Comparison of ENCODE assay signal across 1 cellular context in genomic region chr9:136799854-136800657, GRCh38.
TF ChIP-seq lines count a peak whose summit lies in the region.

No MANE protein-coding gene starts in this region.

TF ChIP-seq in HEK293, 187 proteins besides CTCF, POLR2A, EP300 and RAD21 (continued from another document and continues in another):
- TF ChIP-seq, protein P1, sequence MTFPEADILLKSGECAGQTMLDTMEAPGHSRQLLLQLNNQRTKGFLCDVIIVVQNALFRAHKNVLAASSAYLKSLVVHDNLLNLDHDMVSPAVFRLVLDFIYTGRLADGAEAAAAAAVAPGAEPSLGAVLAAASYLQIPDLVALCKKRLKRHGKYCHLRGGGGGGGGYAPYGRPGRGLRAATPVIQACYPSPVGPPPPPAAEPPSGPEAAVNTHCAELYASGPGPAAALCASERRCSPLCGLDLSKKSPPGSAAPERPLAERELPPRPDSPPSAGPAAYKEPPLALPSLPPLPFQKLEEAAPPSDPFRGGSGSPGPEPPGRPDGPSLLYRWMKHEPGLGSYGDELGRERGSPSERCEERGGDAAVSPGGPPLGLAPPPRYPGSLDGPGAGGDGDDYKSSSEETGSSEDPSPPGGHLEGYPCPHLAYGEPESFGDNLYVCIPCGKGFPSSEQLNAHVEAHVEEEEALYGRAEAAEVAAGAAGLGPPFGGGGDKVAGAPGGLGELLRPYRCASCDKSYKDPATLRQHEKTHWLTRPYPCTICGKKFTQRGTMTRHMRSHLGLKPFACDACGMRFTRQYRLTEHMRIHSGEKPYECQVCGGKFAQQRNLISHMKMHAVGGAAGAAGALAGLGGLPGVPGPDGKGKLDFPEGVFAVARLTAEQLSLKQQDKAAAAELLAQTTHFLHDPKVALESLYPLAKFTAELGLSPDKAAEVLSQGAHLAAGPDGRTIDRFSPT (tag by site-specific recombination; IDR thresholded peaks at IDR 0.05), result 0 out of 2 replicates have a peak, but pooled peaks have one; percentile 24
- TF ChIP-seq KLF17 (tag by site-specific recombination; IDR thresholded peaks at IDR 0.05) (peak; percentile 34; the same call in 1 of the 2 replicates), ZNF707 (tag by site-specific recombination; IDR thresholded peaks at IDR 0.05) (no peak), ZNF138 (tag by site-specific recombination; IDR thresholded peaks at IDR 0.05; ENCODE audit: borderline replicate concordance) (no peak), YY2 (tag by site-specific recombination; IDR thresholded peaks at IDR 0.05) (no peak), ZNF76 (tag by site-specific recombination; IDR thresholded peaks at IDR 0.05; ENCODE audit: borderline replicate concordance, low read depth) (peak; percentile 65), ZEB2 (tag by site-specific recombination; IDR thresholded peaks at IDR 0.05) (peak; percentile 75), ZNF398 (tag by site-specific recombination; IDR thresholded peaks at IDR 0.05) (0 out of 2 replicates have a peak, but pooled peaks have one; percentile 9), ZNF354C (tag by site-specific recombination; IDR thresholded peaks at IDR 0.05; ENCODE audit: borderline replicate concordance, low read depth) (no peak), ZNF768 (tag by site-specific recombination; IDR thresholded peaks at IDR 0.05) (no peak), OSR2 (tag by site-specific recombination; IDR thresholded peaks at IDR 0.05) (no peak), ZNF558 (tag by site-specific recombination; IDR thresholded peaks at IDR 0.05) (no peak), ZNF335 (tag by site-specific recombination; conservative IDR thresholded peaks at IDR 0.05) (peak; percentile 31), KLF7 (tag by site-specific recombination; IDR thresholded peaks at IDR 0.05; ENCODE audit: borderline replicate concordance) (peak; percentile 73; the same call in 1 of the 2 replicates), ZNF473 (tag by site-specific recombination; IDR thresholded peaks at IDR 0.05) (no peak), ZNF548 (tag by site-specific recombination; IDR thresholded peaks at IDR 0.05) (no peak), ZNF248 (tag by site-specific recombination; IDR thresholded peaks at IDR 0.05) (no peak), ZNF580 (tag by site-specific recombination; IDR thresholded peaks at IDR 0.05) (no peak), SP2 (tag by site-specific recombination; IDR thresholded peaks at IDR 0.05) (peak; percentile 75), ZNF747 (tag by site-specific recombination; IDR thresholded peaks at IDR 0.05) (no peak), ZNF239 (tag by site-specific recombination; IDR thresholded peaks at IDR 0.05) (no peak), ZNF518A (tag by site-specific recombination; conservative IDR thresholded peaks at IDR 0.05; ENCODE audit: low read depth) (no peak), ZNF623 (tag by site-specific recombination; IDR thresholded peaks at IDR 0.05) (no peak), ZNF521 (tag by site-specific recombination; IDR thresholded peaks at IDR 0.05) (no peak), AEBP2 (tag by site-specific recombination; IDR thresholded peaks at IDR 0.05; ENCODE audit: borderline replicate concordance) (no peak), BCL11B (tag by site-specific recombination; IDR thresholded peaks at IDR 0.05; ENCODE audit: low read depth) (no peak), ZSCAN23 (tag by site-specific recombination; IDR thresholded peaks at IDR 0.05) (no peak), ZNF501 (tag by site-specific recombination; IDR thresholded peaks at IDR 0.05) (no peak), ZNF626 (tag by site-specific recombination; IDR thresholded peaks at IDR 0.05) (no peak), HOXC10 (CRISPR knock-in tag; IDR thresholded peaks at IDR 0.05) (no peak), ZNF660 (tag by site-specific recombination; IDR thresholded peaks at IDR 0.05) (no peak)
- TF ChIP-seq, protein P2, sequence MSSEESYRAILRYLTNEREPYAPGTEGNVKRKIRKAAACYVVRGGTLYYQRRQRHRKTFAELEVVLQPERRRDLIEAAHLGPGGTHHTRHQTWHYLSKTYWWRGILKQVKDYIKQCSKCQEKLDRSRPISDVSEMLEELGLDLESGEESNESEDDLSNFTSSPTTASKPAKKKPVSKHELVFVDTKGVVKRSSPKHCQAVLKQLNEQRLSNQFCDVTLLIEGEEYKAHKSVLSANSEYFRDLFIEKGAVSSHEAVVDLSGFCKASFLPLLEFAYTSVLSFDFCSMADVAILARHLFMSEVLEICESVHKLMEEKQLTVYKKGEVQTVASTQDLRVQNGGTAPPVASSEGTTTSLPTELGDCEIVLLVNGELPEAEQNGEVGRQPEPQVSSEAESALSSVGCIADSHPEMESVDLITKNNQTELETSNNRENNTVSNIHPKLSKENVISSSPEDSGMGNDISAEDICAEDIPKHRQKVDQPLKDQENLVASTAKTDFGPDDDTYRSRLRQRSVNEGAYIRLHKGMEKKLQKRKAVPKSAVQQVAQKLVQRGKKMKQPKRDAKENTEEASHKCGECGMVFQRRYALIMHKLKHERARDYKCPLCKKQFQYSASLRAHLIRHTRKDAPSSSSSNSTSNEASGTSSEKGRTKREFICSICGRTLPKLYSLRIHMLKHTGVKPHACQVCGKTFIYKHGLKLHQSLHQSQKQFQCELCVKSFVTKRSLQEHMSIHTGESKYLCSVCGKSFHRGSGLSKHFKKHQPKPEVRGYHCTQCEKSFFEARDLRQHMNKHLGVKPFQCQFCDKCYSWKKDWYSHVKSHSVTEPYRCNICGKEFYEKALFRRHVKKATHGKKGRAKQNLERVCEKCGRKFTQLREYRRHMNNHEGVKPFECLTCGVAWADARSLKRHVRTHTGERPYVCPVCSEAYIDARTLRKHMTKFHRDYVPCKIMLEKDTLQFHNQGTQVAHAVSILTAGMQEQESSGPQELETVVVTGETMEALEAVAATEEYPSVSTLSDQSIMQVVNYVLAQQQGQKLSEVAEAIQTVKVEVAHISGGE (tag by site-specific recombination; conservative IDR thresholded peaks at IDR 0.05; ENCODE audit: low read depth), result no peak
- TF ChIP-seq, protein P3, sequence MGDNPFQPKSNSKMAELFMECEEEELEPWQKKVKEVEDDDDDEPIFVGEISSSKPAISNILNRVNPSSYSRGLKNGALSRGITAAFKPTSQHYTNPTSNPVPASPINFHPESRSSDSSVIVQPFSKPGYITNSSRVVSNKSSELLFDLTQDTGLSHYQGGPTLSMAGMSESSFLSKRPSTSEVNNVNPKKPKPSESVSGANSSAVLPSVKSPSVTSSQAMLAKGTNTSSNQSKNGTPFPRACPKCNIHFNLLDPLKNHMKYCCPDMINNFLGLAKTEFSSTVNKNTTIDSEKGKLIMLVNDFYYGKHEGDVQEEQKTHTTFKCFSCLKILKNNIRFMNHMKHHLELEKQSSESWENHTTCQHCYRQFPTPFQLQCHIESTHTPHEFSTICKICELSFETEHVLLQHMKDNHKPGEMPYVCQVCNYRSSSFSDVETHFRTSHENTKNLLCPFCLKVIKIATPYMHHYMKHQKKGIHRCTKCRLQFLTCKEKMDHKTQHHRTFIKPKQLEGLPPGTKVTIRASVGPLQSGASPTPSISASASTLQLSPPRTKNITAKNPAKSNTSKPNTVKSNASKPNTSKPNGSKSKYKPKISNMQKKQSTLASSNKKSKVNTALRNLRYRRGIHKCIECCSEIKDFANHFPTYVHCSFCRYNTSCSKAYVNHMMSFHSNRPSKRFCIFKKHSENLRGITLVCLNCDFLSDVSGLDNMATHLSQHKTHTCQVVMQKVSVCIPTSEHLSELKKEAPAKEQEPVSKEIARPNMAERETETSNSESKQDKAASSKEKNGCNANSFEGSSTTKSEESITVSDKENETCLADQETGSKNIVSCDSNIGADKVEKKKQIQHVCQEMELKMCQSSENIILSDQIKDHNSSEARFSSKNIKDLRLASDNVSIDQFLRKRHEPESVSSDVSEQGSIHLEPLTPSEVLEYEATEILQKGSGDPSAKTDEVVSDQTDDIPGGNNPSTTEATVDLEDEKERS (tag by site-specific recombination; IDR thresholded peaks at IDR 0.05), result no peak
- TF ChIP-seq, protein P4, sequence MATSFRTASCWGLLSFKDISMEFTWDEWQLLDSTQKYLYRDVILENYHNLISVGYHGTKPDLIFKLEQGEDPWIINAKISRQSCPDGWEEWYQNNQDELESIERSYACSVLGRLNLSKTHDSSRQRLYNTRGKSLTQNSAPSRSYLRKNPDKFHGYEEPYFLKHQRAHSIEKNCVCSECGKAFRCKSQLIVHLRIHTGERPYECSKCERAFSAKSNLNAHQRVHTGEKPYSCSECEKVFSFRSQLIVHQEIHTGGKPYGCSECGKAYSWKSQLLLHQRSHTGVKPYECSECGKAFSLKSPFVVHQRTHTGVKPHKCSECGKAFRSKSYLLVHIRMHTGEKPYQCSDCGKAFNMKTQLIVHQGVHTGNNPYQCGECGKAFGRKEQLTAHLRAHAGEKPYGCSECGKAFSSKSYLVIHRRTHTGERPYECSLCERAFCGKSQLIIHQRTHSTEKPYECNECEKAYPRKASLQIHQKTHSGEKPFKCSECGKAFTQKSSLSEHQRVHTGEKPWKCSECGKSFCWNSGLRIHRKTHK (tag by site-specific recombination; IDR thresholded peaks at IDR 0.05), result no peak
- TF ChIP-seq, protein P5, sequence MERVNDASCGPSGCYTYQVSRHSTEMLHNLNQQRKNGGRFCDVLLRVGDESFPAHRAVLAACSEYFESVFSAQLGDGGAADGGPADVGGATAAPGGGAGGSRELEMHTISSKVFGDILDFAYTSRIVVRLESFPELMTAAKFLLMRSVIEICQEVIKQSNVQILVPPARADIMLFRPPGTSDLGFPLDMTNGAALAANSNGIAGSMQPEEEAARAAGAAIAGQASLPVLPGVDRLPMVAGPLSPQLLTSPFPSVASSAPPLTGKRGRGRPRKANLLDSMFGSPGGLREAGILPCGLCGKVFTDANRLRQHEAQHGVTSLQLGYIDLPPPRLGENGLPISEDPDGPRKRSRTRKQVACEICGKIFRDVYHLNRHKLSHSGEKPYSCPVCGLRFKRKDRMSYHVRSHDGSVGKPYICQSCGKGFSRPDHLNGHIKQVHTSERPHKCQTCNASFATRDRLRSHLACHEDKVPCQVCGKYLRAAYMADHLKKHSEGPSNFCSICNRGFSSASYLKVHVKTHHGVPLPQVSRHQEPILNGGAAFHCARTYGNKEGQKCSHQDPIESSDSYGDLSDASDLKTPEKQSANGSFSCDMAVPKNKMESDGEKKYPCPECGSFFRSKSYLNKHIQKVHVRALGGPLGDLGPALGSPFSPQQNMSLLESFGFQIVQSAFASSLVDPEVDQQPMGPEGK (tag by site-specific recombination; IDR thresholded peaks at IDR 0.05), result peak; percentile 90
